In the genomic region with DNA sequence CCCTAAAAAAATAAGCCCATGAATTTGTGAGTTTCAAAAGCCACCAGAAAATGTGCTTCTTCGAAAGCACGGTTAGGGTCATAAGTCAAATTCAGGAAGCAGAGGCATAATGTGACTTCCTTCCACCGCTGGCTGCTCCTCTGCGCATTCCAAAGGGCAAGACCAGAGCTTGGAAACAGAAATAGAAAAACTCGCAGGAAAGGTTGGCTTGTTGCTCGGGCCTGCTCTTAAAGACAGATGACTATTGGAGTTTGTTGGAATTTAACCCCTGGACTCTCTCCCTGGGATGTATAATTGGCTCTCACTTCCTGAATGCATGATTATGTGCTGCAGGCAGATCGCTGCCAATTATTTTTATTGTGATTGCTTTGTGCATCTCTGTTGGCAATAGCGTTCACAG, we compare ENCODE assay signal across 18 cellular contexts.
A peak's percentile ranks its signal among the peaks of the same experiment; 100 is the strongest.
DNase-seq lines count a peak whose midpoint lies in the region; ATAC-seq and TF ChIP-seq lines count a peak whose summit lies in the region.
"Had no signal": no experiment of that assay in that cellular context is flagged by ENCODE, and none has a peak within 500 bp of the region (broad histone marks: within the 10 kb centered on the region; RNA-seq: fewer than 3 reads in every experiment).

No MANE protein-coding gene starts in this region.

- no peak overlapping the region for H3K4me3 ChIP-seq in thyroid gland (replicated peaks in 1 of 3)
- H3K4me3 ChIP-seq: A549, esophagus muscularis mucosa, GM12878, uterus had no signal

- peaks cover 30 to 50% of the 10 kb centered on the region in 2 donors for H3K4me1 ChIP-seq in thyroid gland
- H3K4me1 ChIP-seq: A549, uterus had no signal

- TF ChIP-seq CTCF in thyroid gland (IDR thresholded peaks at IDR 0.05), result no peak

- no peaks in the 10 kb centered on the region for H3K27me3 ChIP-seq in thyroid gland
- H3K27me3 ChIP-seq: esophagus muscularis mucosa, uterus had no signal

- peak; percentile 64 for ATAC-seq in Right ventricle myocardium inferior
- peak; percentile 95 for ATAC-seq in left colon
- no peak for ATAC-seq in HG02759 (IDR thresholded peaks at IDR 0.05; ENCODE audit: unreplicated experiment)
- ATAC-seq: A549, GM12878 had no signal

- DNase-seq in Right ventricle myocardium inferior (ENCODE audit: missing footprints) (no peak), cardiac septum (ENCODE audit: low spot score) (no peak), UCSD-AML1 (lab: John Stamatoyannopoulos, UW; ENCODE audit: unreplicated experiment) (peak; percentile 36), left colon (peak; percentile 34 to 46), thyroid gland (peak in 1 of 2 donors; percentile 57), hepatic stellate cell (ENCODE audit: low spot score) (no peak), NCI-H2227 (lab: John Stamatoyannopoulos, UW; ENCODE audit: unreplicated experiment) (no peak)
- DNase-seq: activated CD4-positive, alpha-beta T cell treated with anti-CD3 and anti-CD28 coated beads for 4 hours; CD4-positive, CD25-positive, alpha-beta regulatory T cell; MM.1S; NCI-H1694 treated with DMSO at 0.1 percent for 48 hours; stimulated activated CD8-positive, alpha-beta memory T cell treated with anti-CD3 and anti-CD28 coated beads, Interleukin-4, amount 100 ng/mL, for 48 hours; uterus had no signal

- 49 to 53% methylated on average over 8 of the region's 8 CpGs for WGBS in thyroid gland, 2 donors

- peak overlapping the region; percentile 1 to 63 (median 43) for H3K27ac ChIP-seq in thyroid gland
- H3K27ac ChIP-seq: A549, esophagus muscularis mucosa, RWPE1, uterus had no signal

- intact Hi-C loops in Right ventricle myocardium inferior (cut with DNase I), result no loop called here
- intact Hi-C loops in cardiac septum (cut with DNase I), result no loop called here
- intact Hi-C loops in left colon (cut with DNase I, micrococcal nuclease), result no loop called here
- intact Hi-C loops in thyroid gland (cut with DNase I), result no loop called here

- no peak for TF ChIP-seq POLR2A in thyroid gland (IDR thresholded peaks at IDR 0.05)

- no peaks in the 10 kb centered on the region for H3K36me3 ChIP-seq in thyroid gland
- H3K36me3 ChIP-seq: esophagus muscularis mucosa, uterus had no signal

- no peaks in the 10 kb centered on the region for H3K9me3 ChIP-seq in thyroid gland
- H3K9me3 ChIP-seq: A549, esophagus muscularis mucosa, uterus had no signal

Comparison
In these comparisons a context has a peak if more than half of its experiments do, and no peak if none do; other contexts are left out.
1. DNase-seq: peak in UCSD-AML1 (single experiment) and left colon (2 of 2); none in Right ventricle myocardium inferior (single experiment), cardiac septum (single experiment), hepatic stellate cell (single experiment) and NCI-H2227 (single experiment).